In genomic region chr3:47716656-47717055, GRCh38 we compare ENCODE assay signal across 23 cellular contexts.
DNase-seq lines count a peak whose midpoint lies in the region; ATAC-seq and TF ChIP-seq lines count a peak whose summit lies in the region.
"Had no signal": no experiment of that assay in that cellular context is flagged by ENCODE, and none has a peak within 500 bp of the region (broad histone marks: within the 10 kb centered on the region; RNA-seq: fewer than 3 reads in every experiment).

No MANE protein-coding gene starts in this region.

- H3K9me3 Mint-ChIP-seq in activated naive CD8-positive, alpha-beta T cell treated with anti-CD3 and anti-CD28 coated beads for 36 hours, result no peaks in the 10 kb centered on the region
- H3K9me3 Mint-ChIP-seq: naive thymus-derived CD4-positive, alpha-beta T cell had no signal

- H3K27me3 Mint-ChIP-seq in activated naive CD8-positive, alpha-beta T cell treated with anti-CD3 and anti-CD28 coated beads for 36 hours, result no peaks in the 10 kb centered on the region
- H3K27me3 Mint-ChIP-seq: naive thymus-derived CD4-positive, alpha-beta T cell had no signal

- H3K4me1 Mint-ChIP-seq in activated naive CD8-positive, alpha-beta T cell treated with anti-CD3 and anti-CD28 coated beads for 36 hours, result peaks cover 12% of the 10 kb centered on the region

- peak overlapping the region; percentile 46 for H3K27ac Mint-ChIP-seq in activated naive CD8-positive, alpha-beta T cell treated with anti-CD3 and anti-CD28 coated beads for 36 hours

- no peak for TF ChIP-seq CTCF in fibroblast of villous mesenchyme (IDR thresholded peaks at IDR 0.05; ENCODE audit: insufficient read depth, low read depth, low read length)
- TF ChIP-seq CTCF in dorsolateral prefrontal cortex (IDR thresholded peaks at IDR 0.05 in 54 of 56, conservative IDR thresholded peaks at IDR 0.05 in 2 of 56; ENCODE audit: low read depth in 1 of 56, partially characterized antibody in 56 of 56), result no peak

- H3K27me3 ChIP-seq in dorsolateral prefrontal cortex, result no peaks in the 10 kb centered on the region
- H3K27me3 ChIP-seq: Peyer's patch, right lobe of liver, SJSA1 had no signal

- H3K4me3 Mint-ChIP-seq in activated naive CD8-positive, alpha-beta T cell treated with anti-CD3 and anti-CD28 coated beads for 36 hours, result no peak overlapping the region
- H3K4me3 Mint-ChIP-seq: naive thymus-derived CD4-positive, alpha-beta T cell had no signal

- intact Hi-C loops in left ventricle myocardium superior (cut with micrococcal nuclease), result no loop called here
- intact Hi-C loops in left cardiac atrium (cut with DNase I), result no loop called here
- intact Hi-C loops in dorsolateral prefrontal cortex (cut with DNase I), result no loop called here

- no peak overlapping the region for H3K4me3 ChIP-seq in fibroblast of villous mesenchyme (ENCODE audit: low read depth, low read length)
- H3K4me3 ChIP-seq in dorsolateral prefrontal cortex, result no peak overlapping the region
- H3K4me3 ChIP-seq: Peyer's patch, right lobe of liver, SJSA1, thoracic aorta had no signal

- no peak overlapping the region for H3K27ac ChIP-seq in dorsolateral prefrontal cortex
- H3K27ac ChIP-seq: Peyer's patch, right lobe of liver, SJSA1, thoracic aorta had no signal

- peak; percentile 50 for ATAC-seq in left ventricle myocardium superior
- no peak for ATAC-seq in left cardiac atrium
- no peak for ATAC-seq in esophagus mucosa
- ATAC-seq: naive thymus-derived CD4-positive, alpha-beta T cell had no signal

- peaks cover 21% of the 10 kb centered on the region for H3K36me3 Mint-ChIP-seq in activated naive CD8-positive, alpha-beta T cell treated with anti-CD3 and anti-CD28 coated beads for 36 hours

- no peak for DNase-seq in left ventricle myocardium superior
- no peak for DNase-seq in left cardiac atrium
- DNase-seq in activated naive CD8-positive, alpha-beta T cell treated with anti-CD3 and anti-CD28 coated beads for 36 hours, result no peak
- peak; percentile 28 for DNase-seq in fibroblast of villous mesenchyme (ENCODE audit: low read depth)
- peak; percentile 9 for DNase-seq in stromal cell of bone marrow (ENCODE audit: low read depth)
- no peak for DNase-seq in stimulated activated CD4-positive, alpha-beta T cell treated with anti-CD3 and anti-CD28 coated beads, Interleukin-2, amount 100 ng/mL, for 48 hours
- no peak for DNase-seq in dorsolateral prefrontal cortex
- DNase-seq: activated gamma-delta T cell treated with Interleukin-2 at 50 U/mL for 16 hours; amniotic stem cell; central memory CD4-positive, alpha-beta T cell; DMS 273 treated with DMSO at 0.1 percent for 48 hours; KBM-7; kidney glomerular epithelial cell; mesendoderm; naive thymus-derived CD4-positive, alpha-beta T cell; NCI-H1436 treated with DMSO at 0.1 percent for 48 hours; NCI-H510A; right lobe of liver; T-helper 2 cell had no signal

Comparison
In these comparisons a context has a peak if more than half of its experiments do, and no peak if none do; other contexts are left out.
1. DNase-seq: peak in fibroblast of villous mesenchyme (single experiment) and stromal cell of bone marrow (single experiment); none in left ventricle myocardium superior (single experiment), left cardiac atrium (single experiment), activated naive CD8-positive, alpha-beta T cell treated with anti-CD3 and anti-CD28 coated beads for 36 hours (single experiment), stimulated activated CD4-positive, alpha-beta T cell treated with anti-CD3 and anti-CD28 coated beads, Interleukin-2, amount 100 ng/mL, for 48 hours (0 of 2) and dorsolateral prefrontal cortex (0 of 10).